ENCODE assay signal across 30 cellular contexts in genomic region chr21:41509206-41509496, GRCh38. TPM values are rescaled to one million over a fixed set of nuclear protein-coding genes. Genes with fewer than 3 reads are reported as not detected.
DNase-seq lines count a peak whose midpoint lies in the region; TF ChIP-seq lines count a peak whose summit lies in the region.
"Had no signal": no experiment of that assay in that cellular context is flagged by ENCODE, and none has a peak within 500 bp of the region (broad histone marks: within the 10 kb centered on the region; RNA-seq: fewer than 3 reads in every experiment).

No MANE protein-coding gene starts in this region.

- H3K27ac Mint-ChIP-seq in activated naive CD8-positive, alpha-beta T cell: no peak overlapping the region
- H3K27ac Mint-ChIP-seq in activated naive CD8-positive, alpha-beta T cell treated with anti-CD3 and anti-CD28 coated beads for 36 hours: no peak overlapping the region
- peak overlapping the region in 1 of 3 experiments; percentile 58 for H3K27ac Mint-ChIP-seq in nephron
- H3K27ac Mint-ChIP-seq: activated CD8-positive, alpha-beta T cell treated with anti-CD3 and anti-CD28 coated beads, Interleukin-2, amount 10 ng/mL, durations not matched to agents 7 days and 5 days; CD14-positive monocyte; T-cell had no signal

- no peaks in the 10 kb centered on the region for H3K9me3 ChIP-seq in duodenal mucosa (ENCODE audit: control insufficient read depth in 1 of 2, low read length in 2 of 2)
- H3K9me3 ChIP-seq: MG63, SJSA1, thoracic aorta, vagina had no signal

- peak overlapping the region; percentile 7 for H3K4me3 Mint-ChIP-seq in activated naive CD8-positive, alpha-beta T cell
- no peak overlapping the region for H3K4me3 Mint-ChIP-seq in activated naive CD8-positive, alpha-beta T cell treated with anti-CD3 and anti-CD28 coated beads for 36 hours
- peak overlapping the region; percentile 29 to 69 (median 53) for H3K4me3 Mint-ChIP-seq in nephron
- H3K4me3 Mint-ChIP-seq: activated CD8-positive, alpha-beta T cell treated with anti-CD3 and anti-CD28 coated beads, Interleukin-2, amount 10 ng/mL, durations not matched to agents 7 days and 5 days had no signal

- no peaks in the 10 kb centered on the region for H3K27me3 ChIP-seq in duodenal mucosa (ENCODE audit: control insufficient read depth in 1 of 2, insufficient read depth in 2 of 2, low read length in 2 of 2)

- no peak for TF ChIP-seq CTCF in nephron (IDR thresholded peaks at IDR 0.05; ENCODE audit: unreplicated experiment in 3 of 3)

- H3K27me3 Mint-ChIP-seq in activated naive CD8-positive, alpha-beta T cell: peaks cover 22% of the 10 kb centered on the region
- H3K27me3 Mint-ChIP-seq in activated naive CD8-positive, alpha-beta T cell treated with anti-CD3 and anti-CD28 coated beads for 36 hours: peaks cover 53% of the 10 kb centered on the region
- H3K27me3 Mint-ChIP-seq in nephron (ENCODE audit: low read depth): peaks cover 83% of the 10 kb centered on the region

- no peaks in the 10 kb centered on the region for H3K36me3 Mint-ChIP-seq in activated naive CD8-positive, alpha-beta T cell
- H3K36me3 Mint-ChIP-seq in activated naive CD8-positive, alpha-beta T cell treated with anti-CD3 and anti-CD28 coated beads for 36 hours: no peaks in the 10 kb centered on the region
- H3K36me3 Mint-ChIP-seq in nephron (ENCODE audit: low read depth): no peaks in the 10 kb centered on the region
- H3K36me3 Mint-ChIP-seq: CD14-positive monocyte, T-cell had no signal

- H3K27ac ChIP-seq in duodenal mucosa (ENCODE audit: low read depth, low read length) (peak overlapping the region; percentile 79), substantia nigra (ENCODE audit: low read depth, low read length, poor library complexity, severe bottlenecking) (no peak overlapping the region)
- H3K27ac ChIP-seq: 22Rv1, SJSA1, thoracic aorta, vagina had no signal

- peak overlapping the region; percentile 60 to 65 for H3K4me3 ChIP-seq in duodenal mucosa (ENCODE audit: low read depth in 1 of 2, low read length in 2 of 2)
- H3K4me3 ChIP-seq: K562, MG63, SJSA1, thoracic aorta, vagina had no signal

- no peaks in the 10 kb centered on the region for H3K9me3 Mint-ChIP-seq in activated naive CD8-positive, alpha-beta T cell (ENCODE audit: low read depth)
- H3K9me3 Mint-ChIP-seq in activated naive CD8-positive, alpha-beta T cell treated with anti-CD3 and anti-CD28 coated beads for 36 hours: no peaks in the 10 kb centered on the region
- H3K9me3 Mint-ChIP-seq in nephron: peaks cover 2% of the 10 kb centered on the region
- H3K9me3 Mint-ChIP-seq: T-cell had no signal

- no peaks in the 10 kb centered on the region for H3K36me3 ChIP-seq in duodenal mucosa (ENCODE audit: control insufficient read depth in 1 of 2, insufficient read depth in 2 of 2, low read length in 2 of 2)
- H3K36me3 ChIP-seq: MG63, SJSA1, thoracic aorta, vagina had no signal

- no peak for DNase-seq in activated naive CD8-positive, alpha-beta T cell treated with anti-CD3 and anti-CD28 coated beads for 36 hours
- DNase-seq in Kasumi-1 (lab: John Stamatoyannopoulos, UW): no peak
- DNase-seq in SKM-1 treated with dmso at 0.1 percent for 144 hours (lab: John Stamatoyannopoulos, UW; ENCODE audit: unreplicated experiment): no peak
- no peak for DNase-seq in substantia nigra (lab: John Stamatoyannopoulos, UW)
- no peak for DNase-seq in activated CD4-positive, CD25-positive, alpha-beta regulatory T cell treated with anti-CD3 and anti-CD28 coated beads, Interleukin-2, amount 50 U/mL, for 72 hours
- DNase-seq: activated CD4-positive, alpha-beta T cell treated with anti-CD3 and anti-CD28 coated beads for 1 hour; activated CD8-positive, alpha-beta T cell treated with anti-CD3 and anti-CD28 coated beads, Interleukin-2, amount 10 ng/mL, durations not matched to agents 7 days and 5 days; activated gamma-delta T cell; activated T-cell treated with anti-CD3 and anti-CD28 coated beads for 4 hours; cerebellar nuclear complex; DMS 273 treated with DMSO at 0.1 percent for 48 hours; EL; MG63; NCI-H2029 treated with DMSO at 0.1 percent for 48 hours; NCI-H69; posterior cingulate gyrus; stimulated activated CD4-positive, alpha-beta T cell treated with anti-CD3 and anti-CD28 coated beads, Interleukin-15, amount 100 ng/mL, for 24 hours; stimulated activated naive CD4-positive, alpha-beta T cell; T-cell had no signal

- peak overlapping the region; percentile 66 to 83 for H3K9ac ChIP-seq in duodenal mucosa (ENCODE audit: low read depth in 1 of 2, low read length in 2 of 2)

- H3K4me1 Mint-ChIP-seq in activated naive CD8-positive, alpha-beta T cell (ENCODE audit: low read depth): no peaks in the 10 kb centered on the region
- H3K4me1 Mint-ChIP-seq in activated naive CD8-positive, alpha-beta T cell treated with anti-CD3 and anti-CD28 coated beads for 36 hours: no peaks in the 10 kb centered on the region
- peaks cover 5% of the 10 kb centered on the region for H3K4me1 Mint-ChIP-seq in nephron
- H3K4me1 Mint-ChIP-seq: CD14-positive monocyte had no signal

- peaks cover 19 to 22% of the 10 kb centered on the region in 2 donors for H3K4me1 ChIP-seq in duodenal mucosa (ENCODE audit: control insufficient read depth in 1 of 2, insufficient read depth in 2 of 2, low read length in 2 of 2)
- H3K4me1 ChIP-seq: SJSA1 had no signal

RNA-seq across cellular contexts. Expression of gene TMPRSS2, which starts 1.2 kb away (rescaled TPM):
- total RNA-seq in activated naive CD8-positive, alpha-beta T cell treated with anti-CD3 and anti-CD28 coated beads for 36 hours: not detected
- total RNA-seq: activated CD8-positive, alpha-beta T cell treated with anti-CD3 and anti-CD28 coated beads, Interleukin-2, amount 10 ng/mL, durations not matched to agents 7 days and 5 days; mononuclear cell; RPMI7951; SJSA1 had no signal
